Comparison of ENCODE assay signal across 8 cellular contexts in the genomic region with DNA sequence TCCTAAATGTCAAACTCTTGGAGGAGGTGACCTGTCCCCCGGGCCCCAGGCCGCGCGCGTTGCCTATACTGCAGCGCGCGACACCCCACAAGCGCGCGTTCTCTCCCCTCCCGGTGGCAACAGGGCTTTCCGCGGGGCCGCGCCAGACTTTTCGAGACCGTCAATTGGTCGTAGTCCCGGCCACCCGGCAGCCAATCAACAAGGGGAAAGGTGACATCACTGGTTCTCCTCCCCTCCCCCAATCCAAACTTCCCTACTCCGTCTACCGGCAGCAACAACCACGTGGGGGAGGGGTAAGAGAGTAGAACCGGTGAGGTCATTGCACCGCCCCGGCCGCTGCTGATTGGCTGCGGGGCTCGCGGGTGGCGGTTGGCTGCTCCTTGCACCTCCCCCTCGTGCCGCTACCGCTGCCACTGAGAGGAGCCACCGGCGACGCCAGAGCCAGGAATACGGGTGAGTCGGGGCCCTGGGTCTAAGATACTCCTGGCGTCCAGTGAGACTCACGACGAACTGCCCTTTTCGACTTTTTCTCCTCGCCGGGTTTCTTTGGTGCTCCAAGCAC. TPM values are rescaled to one million over a fixed set of nuclear protein-coding genes. Genes with fewer than 3 reads are reported as not detected.
DNase-seq lines count a peak whose midpoint lies in the region; ATAC-seq and TF ChIP-seq lines count a peak whose summit lies in the region.

No MANE protein-coding gene starts in this region.

- in situ Hi-C loops in GM13977 (cut with MboI; ENCODE audit: low pct_unique_long_range_greater_than_20kb, low sequenced_read_pairs, unreplicated experiment), result no loop called here

- WGBS in prostate gland, result 0% methylated on average over 40 of the region's 46 CpGs
- under 1% methylated on average over 46 of the region's 46 CpGs for WGBS in urinary bladder

- H3K27ac ChIP-seq in right atrium auricular region (peak overlapping the region; percentile 98 to 100), prostate gland (peak overlapping the region; percentile 97 to 99), urinary bladder (ENCODE audit: low read depth) (peak overlapping the region; percentile 94)

- H3K27me3 ChIP-seq in right atrium auricular region, result no peaks in the 10 kb centered on the region
- no peaks in the 10 kb centered on the region for H3K27me3 ChIP-seq in prostate gland (replicated peaks; ENCODE audit: insufficient read depth)

- peaks cover 14% of the 10 kb centered on the region for H3K36me3 ChIP-seq in right atrium auricular region
- H3K36me3 ChIP-seq in prostate gland, result peaks cover 7 to 9% of the 10 kb centered on the region in 2 donors
- H3K36me3 ChIP-seq in urinary bladder (ENCODE audit: insufficient read depth), result no peaks in the 10 kb centered on the region

- DNase-seq in GM13977 (ENCODE audit: low spot score) (peak; percentile 93), NCI-H1436 treated with DMSO at 0.1 percent for 48 hours (lab: John Stamatoyannopoulos, UW) (peak; percentile 98), SW480 (ENCODE audit: low spot score) (peak; percentile 100), amniotic stem cell (lab: John Stamatoyannopoulos, UW) (peak; percentile 99), right atrium auricular region (ENCODE audit: low spot score) (peak; percentile 100), prostate gland (ENCODE audit: low spot score) (peak; percentile 100)

- TF ChIP-seq CTCF in GM13977 (IDR thresholded peaks at IDR 0.05; ENCODE audit: extremely low read depth, insufficient read depth, missing control alignments) (no peak), right atrium auricular region (IDR thresholded peaks at IDR 0.05) (no peak), prostate gland (IDR thresholded peaks at IDR 0.05) (peak in 2 of 4 experiments; percentile 37 to 56)

- H3K4me1 ChIP-seq in right atrium auricular region (peaks cover 0 to 36% of the 10 kb centered on the region in 2 donors), prostate gland (replicated peaks) (peaks cover 5% of the 10 kb centered on the region), urinary bladder (ENCODE audit: insufficient read depth) (no peaks in the 10 kb centered on the region)

- ATAC-seq in HG02852 (IDR thresholded peaks at IDR 0.05; ENCODE audit: unreplicated experiment), result peak; percentile 46

- H3K9me3 ChIP-seq in right atrium auricular region (no peaks in the 10 kb centered on the region), prostate gland (no peaks in the 10 kb centered on the region)

- intact Hi-C loops in prostate gland (cut with DNase I), result loop anchor here (1.0 to 2.0 kb wide), 2 partner anchors 13 to 15 kb away; partner anchors contain the start of gene ERF

- TF ChIP-seq POLR2A in prostate gland (IDR thresholded peaks at IDR 0.05), result peak; percentile 97

- peak overlapping the region; percentile 72 to 94 for H3K4me3 ChIP-seq in right atrium auricular region
- H3K4me3 ChIP-seq in prostate gland, result peak overlapping the region; percentile 61 to 80
- peak overlapping the region; percentile 36 for H3K4me3 ChIP-seq in urinary bladder (ENCODE audit: low read depth, low read length)

RNA-seq across cellular contexts. Expression of gene CIC, which starts 0.8 kb away (rescaled TPM):
- total RNA-seq in right atrium auricular region (10 to 100 TPM; 27.4 to 53.5 TPM), prostate gland (100 to 1,000 TPM in 1 of 2 donors, 10 to 100 TPM in 1; 64.6 to 145 TPM), urinary bladder (14.0 TPM)
- 59.5 TPM for polyA plus RNA-seq in urinary bladder

RNA-seq across cellular contexts. Expression of gene ERF, which starts 13.3 kb away (rescaled TPM):
- total RNA-seq in right atrium auricular region (10 to 100 TPM; 26.8 to 34.9 TPM), prostate gland (100 to 1,000 TPM in 1 of 2 donors, 10 to 100 TPM in 1; 33.9 to 121 TPM), urinary bladder (17.9 TPM)
- 50.9 TPM for polyA plus RNA-seq in urinary bladder

RNA-seq across cellular contexts. Expression of gene GSK3A, which starts 25.8 kb away (rescaled TPM):
- total RNA-seq in right atrium auricular region (10 to 100 TPM; 18.1 to 27.9 TPM), prostate gland (10 to 100 TPM; 37.1 to 61.6 TPM), urinary bladder (8.4 TPM)
- polyA plus RNA-seq in urinary bladder, result 56.9 TPM

RNA-seq across cellular contexts. Expression of gene PRR19, which starts 33.7 kb away (rescaled TPM):
- total RNA-seq in right atrium auricular region, result under 1 TPM in 1 of 2 donors, not detected in 1; 0.59 TPM
- 1 to 10 TPM in 1 of 2 donors, under 1 TPM in 1; 0.32 to 8.4 TPM for total RNA-seq in prostate gland
- not detected for total RNA-seq in urinary bladder
- 1.0 TPM for polyA plus RNA-seq in urinary bladder

RNA-seq across cellular contexts. Expression of gene PAFAH1B3, which starts 34.2 kb away (rescaled TPM):
- total RNA-seq in right atrium auricular region (1 to 10 TPM; 2.2 to 8.2 TPM), prostate gland (10 to 100 TPM; 36.6 to 48.5 TPM), urinary bladder (15.9 TPM)
- 20.9 TPM for polyA plus RNA-seq in urinary bladder

Comparison
In these comparisons a context has a peak if more than half of its experiments do, and no peak if none do; other contexts are left out.
1. Peak in every context shown above with its lines: DNase-seq, ATAC-seq, H3K4me3 ChIP-seq and H3K27ac ChIP-seq.